ENCODE assay signal across 1 cellular context in the genomic region with DNA sequence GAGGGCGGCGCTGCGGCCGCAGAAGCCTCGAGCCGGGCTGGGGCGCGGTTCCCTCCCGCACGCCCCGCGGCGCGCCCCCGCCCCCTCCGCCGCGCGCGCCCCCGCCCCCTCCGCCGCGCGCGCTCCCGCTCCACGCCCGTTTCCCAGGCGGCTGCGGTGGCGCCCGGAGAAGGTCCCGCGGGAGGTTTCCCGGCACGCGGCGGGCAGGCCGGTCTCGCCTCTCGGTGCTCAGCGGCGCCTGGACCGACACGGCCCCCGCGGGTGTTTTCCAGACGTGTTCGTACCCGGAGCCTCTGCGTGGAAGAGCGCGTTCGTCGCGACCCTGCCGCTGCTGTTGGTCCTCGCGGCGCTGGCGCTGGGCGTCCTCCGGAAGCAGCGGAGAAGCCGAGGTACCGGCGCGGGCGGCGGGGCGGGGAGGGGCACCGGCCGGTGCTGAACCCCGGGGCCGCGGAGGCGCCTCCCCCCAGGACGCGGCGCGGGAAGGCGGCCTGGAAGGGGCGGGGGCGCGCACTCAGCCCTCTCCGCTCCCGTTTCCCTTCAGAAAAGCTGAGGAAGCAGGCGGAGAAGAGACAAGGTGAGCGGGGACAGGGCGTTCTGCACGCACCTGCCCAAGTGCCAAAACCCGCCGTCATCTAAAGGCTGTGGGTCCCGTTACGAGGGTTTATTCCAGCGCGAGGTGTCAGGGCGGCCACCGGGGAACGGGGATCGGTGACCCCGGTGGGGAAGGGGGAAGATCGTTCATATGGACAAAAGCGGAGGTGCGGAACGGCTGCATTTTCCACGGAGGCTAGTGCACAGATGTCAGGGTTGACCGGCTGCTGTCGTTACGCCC.
A peak's percentile ranks its signal among the peaks of the same experiment; 100 is the strongest.
TF ChIP-seq lines count a peak whose summit lies in the region.

No MANE protein-coding gene starts in this region.

TF ChIP-seq in HEK293, 187 proteins besides CTCF, POLR2A, EP300 and RAD21 (continued from another document):
- TF ChIP-seq, protein P1, sequence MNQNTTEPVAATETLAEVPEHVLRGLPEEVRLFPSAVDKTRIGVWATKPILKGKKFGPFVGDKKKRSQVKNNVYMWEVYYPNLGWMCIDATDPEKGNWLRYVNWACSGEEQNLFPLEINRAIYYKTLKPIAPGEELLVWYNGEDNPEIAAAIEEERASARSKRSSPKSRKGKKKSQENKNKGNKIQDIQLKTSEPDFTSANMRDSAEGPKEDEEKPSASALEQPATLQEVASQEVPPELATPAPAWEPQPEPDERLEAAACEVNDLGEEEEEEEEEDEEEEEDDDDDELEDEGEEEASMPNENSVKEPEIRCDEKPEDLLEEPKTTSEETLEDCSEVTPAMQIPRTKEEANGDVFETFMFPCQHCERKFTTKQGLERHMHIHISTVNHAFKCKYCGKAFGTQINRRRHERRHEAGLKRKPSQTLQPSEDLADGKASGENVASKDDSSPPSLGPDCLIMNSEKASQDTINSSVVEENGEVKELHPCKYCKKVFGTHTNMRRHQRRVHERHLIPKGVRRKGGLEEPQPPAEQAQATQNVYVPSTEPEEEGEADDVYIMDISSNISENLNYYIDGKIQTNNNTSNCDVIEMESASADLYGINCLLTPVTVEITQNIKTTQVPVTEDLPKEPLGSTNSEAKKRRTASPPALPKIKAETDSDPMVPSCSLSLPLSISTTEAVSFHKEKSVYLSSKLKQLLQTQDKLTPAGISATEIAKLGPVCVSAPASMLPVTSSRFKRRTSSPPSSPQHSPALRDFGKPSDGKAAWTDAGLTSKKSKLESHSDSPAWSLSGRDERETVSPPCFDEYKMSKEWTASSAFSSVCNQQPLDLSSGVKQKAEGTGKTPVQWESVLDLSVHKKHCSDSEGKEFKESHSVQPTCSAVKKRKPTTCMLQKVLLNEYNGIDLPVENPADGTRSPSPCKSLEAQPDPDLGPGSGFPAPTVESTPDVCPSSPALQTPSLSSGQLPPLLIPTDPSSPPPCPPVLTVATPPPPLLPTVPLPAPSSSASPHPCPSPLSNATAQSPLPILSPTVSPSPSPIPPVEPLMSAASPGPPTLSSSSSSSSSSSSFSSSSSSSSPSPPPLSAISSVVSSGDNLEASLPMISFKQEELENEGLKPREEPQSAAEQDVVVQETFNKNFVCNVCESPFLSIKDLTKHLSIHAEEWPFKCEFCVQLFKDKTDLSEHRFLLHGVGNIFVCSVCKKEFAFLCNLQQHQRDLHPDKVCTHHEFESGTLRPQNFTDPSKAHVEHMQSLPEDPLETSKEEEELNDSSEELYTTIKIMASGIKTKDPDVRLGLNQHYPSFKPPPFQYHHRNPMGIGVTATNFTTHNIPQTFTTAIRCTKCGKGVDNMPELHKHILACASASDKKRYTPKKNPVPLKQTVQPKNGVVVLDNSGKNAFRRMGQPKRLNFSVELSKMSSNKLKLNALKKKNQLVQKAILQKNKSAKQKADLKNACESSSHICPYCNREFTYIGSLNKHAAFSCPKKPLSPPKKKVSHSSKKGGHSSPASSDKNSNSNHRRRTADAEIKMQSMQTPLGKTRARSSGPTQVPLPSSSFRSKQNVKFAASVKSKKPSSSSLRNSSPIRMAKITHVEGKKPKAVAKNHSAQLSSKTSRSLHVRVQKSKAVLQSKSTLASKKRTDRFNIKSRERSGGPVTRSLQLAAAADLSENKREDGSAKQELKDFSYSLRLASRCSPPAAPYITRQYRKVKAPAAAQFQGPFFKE (tag by site-specific recombination; IDR thresholded peaks at IDR 0.05; ENCODE audit: borderline replicate concordance), result no peak
- TF ChIP-seq ZBTB17 (tag by site-specific recombination; IDR thresholded peaks at IDR 0.05), result peak; percentile 5; the same call in 1 of the 2 replicates
- TF ChIP-seq ZNF169 (tag by site-specific recombination; IDR thresholded peaks at IDR 0.05), result no peak
- no peak for TF ChIP-seq SCRT1 (tag by site-specific recombination; IDR thresholded peaks at IDR 0.05; ENCODE audit: borderline replicate concordance)
- peak; percentile 87 for TF ChIP-seq ZNF335 (tag by site-specific recombination; conservative IDR thresholded peaks at IDR 0.05)
- TF ChIP-seq, protein P2, sequence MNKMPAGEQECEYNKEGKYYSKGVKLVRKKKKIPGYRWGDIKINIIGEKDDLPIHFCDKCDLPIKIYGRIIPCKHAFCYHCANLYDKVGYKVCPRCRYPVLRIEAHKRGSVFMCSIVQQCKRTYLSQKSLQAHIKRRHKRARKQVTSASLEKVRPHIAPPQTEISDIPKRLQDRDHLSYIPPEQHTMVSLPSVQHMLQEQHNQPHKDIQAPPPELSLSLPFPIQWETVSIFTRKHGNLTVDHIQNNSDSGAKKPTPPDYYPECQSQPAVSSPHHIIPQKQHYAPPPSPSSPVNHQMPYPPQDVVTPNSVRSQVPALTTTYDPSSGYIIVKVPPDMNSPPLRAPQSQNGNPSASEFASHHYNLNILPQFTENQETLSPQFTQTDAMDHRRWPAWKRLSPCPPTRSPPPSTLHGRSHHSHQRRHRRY (tag by site-specific recombination; IDR thresholded peaks at IDR 0.05), result no peak
- TF ChIP-seq ZBTB20 (tag by site-specific recombination; IDR thresholded peaks at IDR 0.05), result peak; percentile 59; the same call in 1 of the 2 replicates
- 0 out of 2 replicates have a peak, but pooled peaks have one; percentile 13 for TF ChIP-seq ZNF423 (tag by site-specific recombination; IDR thresholded peaks at IDR 0.05)
- TF ChIP-seq ZFHX2 (tag by site-specific recombination; conservative IDR thresholded peaks at IDR 0.05), result no peak
- no peak for TF ChIP-seq ZNF571 (tag by site-specific recombination; IDR thresholded peaks at IDR 0.05)
- peak; percentile 89 for TF ChIP-seq ZBTB8A (tag by site-specific recombination; IDR thresholded peaks at IDR 0.05)
- TF ChIP-seq GLIS2 (tag by site-specific recombination; IDR thresholded peaks at IDR 0.05), result peak; percentile 55; the same call in 1 of the 2 replicates
- TF ChIP-seq ZNF600 (tag by site-specific recombination; IDR thresholded peaks at IDR 0.05), result peak; percentile 94
- TF ChIP-seq IKZF3 (tag by site-specific recombination; IDR thresholded peaks at IDR 0.05), result peak; percentile 55; the same call in 1 of the 2 replicates
- TF ChIP-seq ZNF341 (tag by site-specific recombination; IDR thresholded peaks at IDR 0.05; ENCODE audit: low read depth), result peak; percentile 46
- peak; percentile 28; the same call in 1 of the 2 replicates for TF ChIP-seq SP3 (tag by site-specific recombination; IDR thresholded peaks at IDR 0.05)
- TF ChIP-seq EGR2 (tag by site-specific recombination; IDR thresholded peaks at IDR 0.05; ENCODE audit: low read depth), result no peak
- TF ChIP-seq ZNF837 (tag by site-specific recombination; IDR thresholded peaks at IDR 0.05), result no peak
- no peak for TF ChIP-seq ZNF654 (tag by site-specific recombination; IDR thresholded peaks at IDR 0.05; ENCODE audit: low read depth)
- no peak for TF ChIP-seq ZSCAN23 (tag by site-specific recombination; IDR thresholded peaks at IDR 0.05)
TF ChIP-seq in HEK293: peak in this region for 22.
